Comparison of ENCODE assay signal across 9 cellular contexts in genomic region chr3:62186967-62187366, GRCh38.
A peak's percentile ranks its signal among the peaks of the same experiment; 100 is the strongest.
DNase-seq lines count a peak whose midpoint lies in the region; ATAC-seq and TF ChIP-seq lines count a peak whose summit lies in the region.
"Had no signal": no experiment of that assay in that cellular context is flagged by ENCODE, and none has a peak within 500 bp of the region (broad histone marks: within the 10 kb centered on the region; RNA-seq: fewer than 3 reads in every experiment).

No MANE protein-coding gene starts in this region.

- no peak overlapping the region for H2AFZ ChIP-seq in smooth muscle cell (ENCODE audit: low read depth)

- H3K79me2 ChIP-seq in smooth muscle cell (ENCODE audit: low read depth), result no peaks in the 10 kb centered on the region

- H3K27ac ChIP-seq in Panc1 (ENCODE audit: low read length) (no peak overlapping the region), foreskin keratinocyte (no peak overlapping the region), smooth muscle cell (ENCODE audit: low read depth) (no peak overlapping the region)

- no peak overlapping the region for H3K9ac ChIP-seq in smooth muscle cell (ENCODE audit: low read depth)

- no peaks in the 10 kb centered on the region for H3K4me1 ChIP-seq in Panc1 (ENCODE audit: control insufficient read depth, insufficient read depth, low read length)
- H3K4me1 ChIP-seq in foreskin keratinocyte, result no peaks in the 10 kb centered on the region
- no peaks in the 10 kb centered on the region for H3K4me1 ChIP-seq in smooth muscle cell (ENCODE audit: low read depth)

- intact Hi-C loops in Panc1 (cut with micrococcal nuclease; ENCODE audit: unreplicated experiment), result loop anchor here (10.0 kb wide), 1 partner anchor 322 kb away; no protein-coding TSS in a partner anchor

- ATAC-seq in Panc1 (no peak), foreskin keratinocyte (peak; percentile 15)

- no peak overlapping the region for H3K4me2 ChIP-seq in smooth muscle cell

- POLR2A ChIA-PET in Panc1 (lab: Charles Lee), result interaction anchor here (0.6 kb wide), 1 partner anchor 647 kb away, joined by 6 read pairs; no protein-coding TSS in a partner anchor

- in situ Hi-C loops in Panc1 (cut with HindIII; ENCODE audit: low pct_unique_long_range_greater_than_20kb, low sequenced_read_pairs), result no loop called here

- 76% methylated on average over 6 of the region's 6 CpGs for WGBS in smooth muscle cell (ENCODE audit: low lambda C conversion rate)

- H3K9me3 ChIP-seq in Panc1 (ENCODE audit: control insufficient read depth, insufficient read depth, low read depth, low read length) (no peaks in the 10 kb centered on the region), smooth muscle cell (replicated peaks; ENCODE audit: low read depth) (no peaks in the 10 kb centered on the region)

- DNase-seq in H7 (peak; percentile 55), Panc1 (ENCODE audit: low read depth, low spot score) (no peak), foreskin keratinocyte (no peak), smooth muscle cell (lab: John Stamatoyannopoulos, UW; ENCODE audit: unreplicated experiment) (no peak), T-helper 9 cell (no peak), islet precursor cell (no peak), HK-2 (ENCODE audit: unreplicated experiment) (no peak)
- DNase-seq: naive B cell; stimulated activated naive CD4-positive, alpha-beta T cell treated with Interleukin-2 at 50 U/mL for 16 hours had no signal

- no peak overlapping the region for H3K4me3 ChIP-seq in H7 (ENCODE audit: insufficient read depth, low read depth, low read length)
- H3K4me3 ChIP-seq in Panc1 (ENCODE audit: low read depth in 2 of 2, low read length in 2 of 2), result no peak overlapping the region
- no peak overlapping the region for H3K4me3 ChIP-seq in smooth muscle cell

- peaks cover 7% of the 10 kb centered on the region for H3F3A ChIP-seq in smooth muscle cell (ENCODE audit: low read depth)

- no TSS peak for BruUV-seq in Panc1 (replicated peaks; lab: Mats Ljungman, UMichigan)

- peak; percentile 45 for TF ChIP-seq CTCF in Panc1 (IDR thresholded peaks at IDR 0.05)
- TF ChIP-seq CTCF in foreskin keratinocyte (conservative IDR thresholded peaks at IDR 0.05), result peak; percentile 50
- peak; percentile 37 for TF ChIP-seq CTCF in smooth muscle cell (IDR thresholded peaks at IDR 0.05; ENCODE audit: borderline replicate concordance, insufficient read depth, poor library complexity, severe bottlenecking)

- H3K27me3 ChIP-seq in H7 (ENCODE audit: control insufficient read depth, insufficient read depth, low read length) (no peaks in the 10 kb centered on the region), Panc1 (ENCODE audit: control insufficient read depth, insufficient read depth, low read length) (no peaks in the 10 kb centered on the region), foreskin keratinocyte (no peaks in the 10 kb centered on the region), smooth muscle cell (ENCODE audit: low read depth) (no peaks in the 10 kb centered on the region)

- no peaks in the 10 kb centered on the region for H4K20me1 ChIP-seq in smooth muscle cell (ENCODE audit: low read depth)

- CTCF ChIA-PET in Panc1 (lab: Charles Lee), result no interaction called here

- H3K36me3 ChIP-seq in H7 (replicated peaks; ENCODE audit: control insufficient read depth, insufficient read depth, low read length) (no peaks in the 10 kb centered on the region; the same call in 1 of the 2 replicates), Panc1 (ENCODE audit: control insufficient read depth, insufficient read depth, low read length) (no peaks in the 10 kb centered on the region), smooth muscle cell (ENCODE audit: low read depth) (no peaks in the 10 kb centered on the region)
